ENCODE assay signal across 8 cellular contexts in the genomic region with DNA sequence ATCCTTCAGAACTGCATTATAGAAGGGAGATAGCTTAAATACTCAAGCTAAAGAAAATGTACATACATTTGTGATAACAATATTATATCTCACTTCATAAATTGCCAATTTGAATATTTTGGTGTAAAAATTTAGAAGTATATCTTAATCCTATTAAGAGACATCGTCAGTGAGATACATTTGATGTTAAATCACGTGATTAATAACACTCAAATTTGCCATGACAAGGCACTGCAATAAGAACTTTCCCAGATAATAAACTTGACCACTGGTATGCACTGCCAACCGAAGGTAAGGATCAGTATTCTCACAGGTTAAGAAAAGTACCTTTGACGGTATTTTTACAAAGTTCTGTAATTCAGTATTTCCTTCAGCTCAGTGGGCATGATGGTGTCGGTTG.
"Had no signal": no experiment of that assay in that cellular context is flagged by ENCODE, and none has a peak within 500 bp of the region (broad histone marks: within the 10 kb centered on the region; RNA-seq: fewer than 3 reads in every experiment).

No MANE protein-coding gene starts in this region.

- DNase-seq: GDM1, GF-D8 had no signal

- H3K4me3 ChIP-seq: GM12878 had no signal

- FAIRE-seq: G401.6, GM12878, GM12891, GM12892, GM18507, GM19239 had no signal

- ATAC-seq: GM12878 had no signal
